In genomic region chr2:150101947-150102346, GRCh38 we compare ENCODE assay signal across 1 cellular context.
TF ChIP-seq lines count a peak whose summit lies in the region.

No MANE protein-coding gene starts in this region.

TF ChIP-seq in IMR-90, 13 proteins besides CTCF, POLR2A, EP300 and RAD21 (continued from another document):
- no peak for TF ChIP-seq ELK1 (IDR thresholded peaks at IDR 0.05; ENCODE audit: borderline replicate concordance, low read depth, low read length)
- TF ChIP-seq MAZ (IDR thresholded peaks at IDR 0.05; ENCODE audit: borderline replicate concordance, low read depth, low read length): no peak
- no peak for TF ChIP-seq USF2 (IDR thresholded peaks at IDR 0.05; ENCODE audit: low read depth, low read length)
- no peak for TF ChIP-seq SMC3 (IDR thresholded peaks at IDR 0.05; ENCODE audit: low read depth, low read length)
- no peak for TF ChIP-seq CHD1 (IDR thresholded peaks at IDR 0.05; ENCODE audit: low read depth, low read length)
- no peak for TF ChIP-seq NFE2L2 (IDR thresholded peaks at IDR 0.05; ENCODE audit: low read depth, low read length)
- TF ChIP-seq FOS (IDR thresholded peaks at IDR 0.05; ENCODE audit: low read depth, low read length): no peak
- no peak for TF ChIP-seq BHLHE40 (IDR thresholded peaks at IDR 0.05; ENCODE audit: low read depth, low read length)
